31 cellular contexts compared by ENCODE assay signal in the genomic region with DNA sequence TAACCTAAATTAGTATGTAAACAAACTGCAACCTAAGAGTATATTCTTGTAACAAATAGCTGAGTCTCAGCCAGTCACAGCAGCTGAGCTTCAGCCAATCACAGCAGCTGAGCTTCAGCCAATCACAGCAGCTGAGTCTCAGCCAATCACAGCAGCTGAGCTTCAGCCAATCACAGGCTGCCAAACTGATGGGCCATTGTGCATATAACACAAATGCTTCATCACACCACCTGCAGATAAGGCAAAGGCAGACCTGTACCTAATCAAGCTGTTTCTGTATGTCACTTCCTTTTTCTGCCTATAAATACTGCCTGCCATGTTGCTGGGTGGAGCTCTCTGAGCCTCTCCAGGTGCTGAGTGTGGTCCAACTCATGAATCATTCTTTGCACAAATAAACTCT. TPM values are rescaled to one million over a fixed set of nuclear protein-coding genes. Genes with fewer than 3 reads are reported as not detected.
"Had no signal": no experiment of that assay in that cellular context is flagged by ENCODE, and none has a peak within 500 bp of the region (broad histone marks: within the 10 kb centered on the region; RNA-seq: fewer than 3 reads in every experiment).

No MANE protein-coding gene starts in this region.

- ATAC-seq: activated CD8-positive, alpha-beta T cell treated with anti-CD3 and anti-CD28 coated beads for 36 hours; activated T-cell treated with anti-CD3 and anti-CD28 coated beads, Interleukin-2, amount 50 U/mL, for 72 hours; activated T-helper 17 cell treated with anti-CD3 and anti-CD28 coated beads, Interleukin-2, amount 50 U/mL, for 72 hours; Panc1 had no signal

- H3K9ac ChIP-seq: SK-N-SH had no signal

- H3K4me2 ChIP-seq: SK-N-SH had no signal

- H3K27ac ChIP-seq: brain microvascular endothelial cell, cardiac muscle cell, SJCRH30 had no signal

- H3K9me3 ChIP-seq: SJCRH30, SK-N-SH had no signal

- H3K27me3 ChIP-seq: brain microvascular endothelial cell, cardiac muscle cell, SJCRH30 had no signal

- H3K4me3 ChIP-seq: cardiac muscle cell, SJCRH30 had no signal

- DNase-seq: activated CD4-positive, alpha-beta T cell treated with anti-CD3 and anti-CD28 coated beads, Interleukin-2, amount 10 ng/mL, durations not matched to agents 24 days and 14 days; activated CD4-positive, alpha-beta T cell treated with anti-CD3 and anti-CD28 coated beads, Interleukin-2, amount 50 U/mL, for 4 hours; activated CD8-positive, alpha-beta T cell treated with anti-CD3 and anti-CD28 coated beads for 36 hours; activated effector memory CD4-positive, alpha-beta T cell treated with anti-CD3 and anti-CD28 coated beads, Interleukin-2, amount 50 U/mL, for 16 hours; activated naive CD4-positive, alpha-beta T cell; activated naive CD4-positive, alpha-beta T cell treated with anti-CD3 and anti-CD28 coated beads, Interleukin-2, amount 50 U/mL, for 16 hours; activated naive CD8-positive, alpha-beta T cell treated with anti-CD3 and anti-CD28 coated beads for 36 hours; activated T-cell treated with anti-CD3 and anti-CD28 coated beads, Interleukin-2, amount 50 U/mL, for 1 hour; activated T-cell treated with anti-CD3 and anti-CD28 coated beads, Interleukin-2, amount 50 U/mL, for 72 hours; amniotic stem cell; aorta; brain microvascular endothelial cell; NCI-H1092; NCI-H1436 treated with DMSO at 0.1 percent for 48 hours; NCI-H1694 treated with DMSO at 0.1 percent for 48 hours; NCI-H2029; NCI-H2107; NCI-H2171; NCI-H510A treated with DMSO at 0.1 percent for 48 hours; NCI-H526 treated with DMSO at 0.1 percent for 48 hours; NCI-H774; SHP77; SJCRH30; SK-N-SH had no signal

- H3K9me2 ChIP-seq: SK-N-SH had no signal

- H3K36me3 ChIP-seq: brain microvascular endothelial cell, cardiac muscle cell, SJCRH30 had no signal

RNA-seq across cellular contexts. Expression of gene MYH13, which starts 19.9 kb away (rescaled TPM):
- total RNA-seq: activated CD4-positive, alpha-beta T cell treated with anti-CD3 and anti-CD28 coated beads, Interleukin-2, amount 10 ng/mL, durations not matched to agents 24 days and 14 days; activated CD8-positive, alpha-beta memory T cell treated with anti-CD3 and anti-CD28 coated beads for 36 hours; activated CD8-positive, alpha-beta T cell treated with anti-CD3 and anti-CD28 coated beads for 36 hours; activated naive CD8-positive, alpha-beta T cell treated with anti-CD3 and anti-CD28 coated beads for 36 hours; activated T-cell treated with anti-CD3 and anti-CD28 coated beads, Interleukin-2, amount 50 U/mL, for 72 hours; activated T-helper 17 cell treated with anti-CD3 and anti-CD28 coated beads, Interleukin-2, amount 50 U/mL, for 72 hours; aorta; chondrocyte; M059J; RPMI7951 had no signal
- polyA plus RNA-seq: aorta, cardiac muscle cell, SK-N-SH had no signal
